Comparison of ENCODE assay signal across 27 cellular contexts in genomic region chr3:55417211-55417610, GRCh38.
"Had no signal": no experiment of that assay in that cellular context is flagged by ENCODE, and none has a peak within 500 bp of the region (broad histone marks: within the 10 kb centered on the region; RNA-seq: fewer than 3 reads in every experiment).

No MANE protein-coding gene starts in this region.

- ATAC-seq: gastrocnemius medialis; left cardiac atrium; left lung; naive thymus-derived CD8-positive, alpha-beta T cell; right lobe of liver; stimulated activated naive CD8-positive, alpha-beta T cell treated with anti-CD3 and anti-CD28 coated beads, Interleukin-15, amount 100 ng/mL, for 72 hours; upper lobe of right lung had no signal

- H3K4me1 ChIP-seq: gastrocnemius medialis, left lung, parathyroid adenoma, right lobe of liver, suprapubic skin, transverse colon, upper lobe of right lung, uterus had no signal

- H3K27me3 Mint-ChIP-seq: stimulated activated naive CD8-positive, alpha-beta T cell treated with anti-CD3 and anti-CD28 coated beads, Interleukin-15, amount 100 ng/mL, for 72 hours had no signal

- H3K4me3 ChIP-seq: gastrocnemius medialis, left lung, right lobe of liver, smooth muscle cell, suprapubic skin, transverse colon, upper lobe of right lung, uterus had no signal

- H2AFZ ChIP-seq: parathyroid adenoma had no signal

- H3K4me1 Mint-ChIP-seq: naive thymus-derived CD8-positive, alpha-beta T cell; stimulated activated naive CD8-positive, alpha-beta T cell treated with anti-CD3 and anti-CD28 coated beads, Interleukin-15, amount 100 ng/mL, for 72 hours had no signal

- H3K4me3 Mint-ChIP-seq: naive thymus-derived CD8-positive, alpha-beta T cell; nephron progenitor cell; stimulated activated naive CD8-positive, alpha-beta T cell treated with anti-CD3 and anti-CD28 coated beads, Interleukin-15, amount 100 ng/mL, for 72 hours had no signal

- H3K9me3 ChIP-seq: gastrocnemius medialis, suprapubic skin, transverse colon, upper lobe of right lung, uterus had no signal

- H3K27ac ChIP-seq: gastrocnemius medialis, left lung, parathyroid adenoma, right lobe of liver, suprapubic skin, transverse colon, upper lobe of right lung, uterus had no signal

- H3K79me2 ChIP-seq: parathyroid adenoma had no signal

- H3K9ac ChIP-seq: parathyroid adenoma had no signal

- H3K27me3 ChIP-seq: gastrocnemius medialis, left lung, right lobe of liver, suprapubic skin, transverse colon, upper lobe of right lung, uterus had no signal

- H3K36me3 ChIP-seq: gastrocnemius medialis, left lung, right lobe of liver, suprapubic skin, transverse colon, upper lobe of right lung, uterus had no signal

- H3K27ac Mint-ChIP-seq: naive thymus-derived CD8-positive, alpha-beta T cell; nephron progenitor cell; progenitor cell of endocrine pancreas; stimulated activated naive CD8-positive, alpha-beta T cell treated with anti-CD3 and anti-CD28 coated beads, Interleukin-15, amount 100 ng/mL, for 72 hours had no signal

- DNase-seq: cortex of kidney; effector CD4-positive, alpha-beta T cell; foreskin fibroblast; gastrocnemius medialis; head of caudate nucleus; hippocampal formation; left cardiac atrium; left lung; mesenchymal stem cell; midbrain; naive thymus-derived CD8-positive, alpha-beta T cell; nephron progenitor cell; occipital lobe; right lobe of liver; stimulated activated CD4-positive, alpha-beta T cell treated with anti-CD3 and anti-CD28 coated beads, Interleukin-12 subunit alpha, Interleukin-12 subunit beta, amount 100 ng/mL, for 4 hours; stimulated activated CD4-positive, alpha-beta T cell treated with anti-CD3 and anti-CD28 coated beads, Interleukin-1b, Interleukin-23, amount 100 ng/mL, for 48 hours; stimulated activated CD4-positive, alpha-beta T cell treated with anti-CD3 and anti-CD28 coated beads, Interleukin-4, amount 100 ng/mL, for 1 hour; stimulated activated CD8-positive, alpha-beta memory T cell treated with anti-CD3 and anti-CD28 coated beads, Interleukin-4, amount 100 ng/mL, for 48 hours; stimulated activated naive CD4-positive, alpha-beta T cell; stimulated activated naive CD8-positive, alpha-beta T cell treated with anti-CD3 and anti-CD28 coated beads, Interleukin-15, amount 100 ng/mL, for 72 hours; transverse colon; upper lobe of right lung; uterus had no signal
